In the genomic region with DNA sequence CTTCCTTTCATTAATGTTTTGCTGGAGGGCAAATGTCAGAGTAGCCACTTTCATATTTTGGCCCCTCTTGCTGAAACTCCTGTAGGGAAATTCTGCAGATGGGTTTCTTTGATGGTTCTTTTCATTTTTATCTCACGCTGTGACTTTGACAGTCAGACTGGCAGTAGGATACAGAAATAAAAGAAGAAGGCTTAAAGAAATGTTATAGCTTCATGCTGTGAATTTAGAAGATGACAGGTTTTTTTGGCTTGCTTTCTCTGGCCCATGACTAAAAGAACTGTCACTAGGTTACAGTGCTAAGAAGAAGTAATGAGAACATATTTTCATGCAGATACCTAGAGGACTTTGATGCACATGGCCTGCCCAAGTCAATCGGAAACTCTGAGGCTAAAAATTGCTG, we compare ENCODE assay signal across 23 cellular contexts.
DNase-seq lines count a peak whose midpoint lies in the region; ATAC-seq and TF ChIP-seq lines count a peak whose summit lies in the region.
"Had no signal": no experiment of that assay in that cellular context is flagged by ENCODE, and none has a peak within 500 bp of the region (broad histone marks: within the 10 kb centered on the region; RNA-seq: fewer than 3 reads in every experiment).

No MANE protein-coding gene starts in this region.

- no peak for TF ChIP-seq CTCF in foreskin keratinocyte (conservative IDR thresholded peaks at IDR 0.05)

- DNase-seq in RKO (ENCODE audit: low spot score) (peak; percentile 1), midbrain (lab: John Stamatoyannopoulos, UW) (peak; percentile 3), neuronal stem cell (ENCODE audit: low spot score) (no peak), HuH-7.5 (ENCODE audit: low spot score) (no peak), foreskin keratinocyte (no peak), NCI-H1694 (lab: John Stamatoyannopoulos, UW) (no peak)
- DNase-seq: 8988T; ACHN; BE2C; C1 segment of cervical spinal cord; CD4-positive, alpha-beta memory T cell; CD4-positive, CD25-positive, alpha-beta regulatory T cell; CD8-positive, alpha-beta memory T cell; COR-L47; DMS 273 treated with DMSO at 0.1 percent for 48 hours; DMS153; DMS53; DMS79; DND-41; EL; GF-D8 had no signal

- no peaks in the 10 kb centered on the region for H3K4me1 ChIP-seq in neuronal stem cell (ENCODE audit: control insufficient read depth in 2 of 2, insufficient read depth in 1 of 2, low read depth in 1 of 2, low read length in 2 of 2)
- no peaks in the 10 kb centered on the region for H3K4me1 ChIP-seq in foreskin keratinocyte
- H3K4me1 ChIP-seq: BLaER1 had no signal

- no peak overlapping the region for H3K23ac ChIP-seq in neuronal stem cell (ENCODE audit: low read depth, low read length, poor library complexity)

- no peak for ATAC-seq in HG03457 (IDR thresholded peaks at IDR 0.05; ENCODE audit: unreplicated experiment)
- no peak for ATAC-seq in foreskin keratinocyte

- H2AK5ac ChIP-seq in neuronal stem cell (ENCODE audit: low read depth, low read length): no peak overlapping the region

- no peak overlapping the region for H3K4me3 ChIP-seq in neuronal stem cell (ENCODE audit: low read length in 2 of 2)
- H3K4me3 ChIP-seq: BLaER1 had no signal

- H3K9me3 ChIP-seq in neuronal stem cell (replicated peaks in 1 of 2; ENCODE audit: control insufficient read depth in 2 of 2, insufficient read depth in 1 of 2, low read depth in 1 of 2, low read length in 2 of 2): no peaks in the 10 kb centered on the region
- H3K9me3 ChIP-seq: BE2C, BLaER1 had no signal

- no peak overlapping the region for H4K91ac ChIP-seq in neuronal stem cell (ENCODE audit: low read depth, low read length, poor library complexity)

- no peaks in the 10 kb centered on the region for H3K79me1 ChIP-seq in neuronal stem cell (ENCODE audit: low read depth, low read length)

- no CpG with 5 or more reads among the region's 2 CpGs for WGBS in neuronal stem cell (ENCODE audit: extremely low coverage in 2 of 2, insufficient read length in 2 of 2, insufficient replicate concordance in 1 of 2), 2 donors

- no peak overlapping the region for H3K18ac ChIP-seq in neuronal stem cell (ENCODE audit: low read length)

- no peak overlapping the region for H2BK5ac ChIP-seq in neuronal stem cell (ENCODE audit: low read length)

- H2BK12ac ChIP-seq in neuronal stem cell (ENCODE audit: low read length): no peak overlapping the region

- H3K9ac ChIP-seq in neuronal stem cell (ENCODE audit: low read depth, low read length, poor library complexity): no peak overlapping the region
- H3K9ac ChIP-seq: BLaER1 had no signal

- H2BK120ac ChIP-seq in neuronal stem cell (ENCODE audit: low read depth, low read length): no peak overlapping the region

- no peak overlapping the region for H2BK15ac ChIP-seq in neuronal stem cell (ENCODE audit: low read length)

- peak overlapping the region; percentile 5 for H2AFZ ChIP-seq in neuronal stem cell (ENCODE audit: low read length)

- no peak overlapping the region for H3K4me2 ChIP-seq in neuronal stem cell (ENCODE audit: insufficient read depth, low read length, poor library complexity, severe bottlenecking)
- H3K4me2 ChIP-seq: BLaER1 had no signal

- no peaks in the 10 kb centered on the region for H3K36me3 ChIP-seq in neuronal stem cell (replicated peaks in 1 of 2; ENCODE audit: control insufficient read depth in 2 of 2, insufficient read depth in 2 of 2, low read length in 2 of 2)
- H3K36me3 ChIP-seq: BE2C, BLaER1 had no signal

- H4K8ac ChIP-seq in neuronal stem cell (ENCODE audit: low read depth, low read length): no peak overlapping the region

- no peak overlapping the region for H3K27ac ChIP-seq in neuronal stem cell (replicated peaks; ENCODE audit: low read length)
- H3K27ac ChIP-seq in foreskin keratinocyte: no peak overlapping the region
- H3K27ac ChIP-seq: BLaER1 had no signal

- no peak overlapping the region for H3K4ac ChIP-seq in neuronal stem cell (ENCODE audit: low read length)

- no peaks in the 10 kb centered on the region for H3K27me3 ChIP-seq in neuronal stem cell (ENCODE audit: control insufficient read depth in 3 of 3, insufficient read depth in 3 of 3, low read depth in 1 of 3, low read length in 3 of 3)
- H3K27me3 ChIP-seq in foreskin keratinocyte: no peaks in the 10 kb centered on the region
- H3K27me3 ChIP-seq: BE2C, BLaER1 had no signal

- no peak overlapping the region for H3K14ac ChIP-seq in neuronal stem cell (ENCODE audit: low read length)

Comparison
In these comparisons a context has a peak if more than half of its experiments do, and no peak if none do; other contexts are left out.
1. DNase-seq: peak in RKO (single experiment) and midbrain (single experiment); none in neuronal stem cell (single experiment), HuH-7.5 (single experiment), foreskin keratinocyte (0 of 2) and NCI-H1694 (single experiment).